ENCODE assay signal across 24 cellular contexts in the genomic region with DNA sequence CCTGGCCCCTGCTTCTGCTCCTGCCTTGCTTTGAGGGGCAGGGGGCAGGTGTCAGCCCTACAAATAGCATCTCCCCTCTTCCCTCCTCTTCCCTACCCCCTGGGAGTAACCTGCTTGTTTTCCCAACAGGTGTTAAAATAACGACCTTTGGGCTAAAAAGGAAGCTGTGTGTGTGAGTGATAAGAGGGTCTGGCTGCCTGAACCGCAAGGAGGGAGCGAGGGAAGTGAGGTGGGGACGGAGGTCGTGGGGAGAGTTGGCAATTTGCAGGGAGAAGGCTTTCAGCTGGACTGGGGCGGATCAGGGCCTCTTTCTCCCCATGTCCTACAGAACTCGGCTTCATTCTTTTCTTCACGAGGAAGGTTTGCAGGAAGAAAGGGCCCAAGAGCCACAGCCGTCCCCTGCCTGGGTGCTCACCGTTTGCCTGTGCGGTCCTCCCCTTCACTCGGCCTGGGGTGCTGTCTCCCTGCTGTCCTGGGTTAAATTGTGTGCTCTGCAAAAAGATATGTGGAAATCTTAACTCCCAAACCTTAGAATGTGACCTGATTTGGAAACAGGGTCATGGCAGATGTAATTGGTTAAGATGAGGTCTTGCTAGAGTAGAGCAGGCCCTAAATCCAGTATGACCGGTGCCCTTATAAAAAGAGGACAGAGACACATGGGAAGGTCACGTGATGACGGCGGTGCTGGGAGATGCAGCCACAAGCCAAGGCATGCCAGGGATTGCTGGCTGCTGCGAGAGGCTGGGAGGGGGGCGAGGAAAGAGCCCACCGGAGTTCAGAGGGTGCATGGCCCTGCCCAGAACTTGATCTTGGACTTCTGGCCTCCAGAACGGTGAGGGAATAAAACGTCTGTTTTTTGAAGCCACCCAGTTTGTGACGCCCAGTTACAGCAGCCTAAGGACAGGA. TPM values are rescaled to one million over a fixed set of nuclear protein-coding genes. Genes with fewer than 3 reads are reported as not detected.
DNase-seq lines count a peak whose midpoint lies in the region; ATAC-seq, FAIRE-seq and TF ChIP-seq lines count a peak whose summit lies in the region.
"Had no signal": no experiment of that assay in that cellular context is flagged by ENCODE, and none has a peak within 500 bp of the region (broad histone marks: within the 10 kb centered on the region; RNA-seq: fewer than 3 reads in every experiment).

No MANE protein-coding gene starts in this region.

- WGBS in A549 (ENCODE audit: missing lambda C conversion rate), result 87% methylated on average over 22 of the region's 22 CpGs
- WGBS in K562 (ENCODE audit: insufficient coverage, low coverage, missing lambda C conversion rate), result 42% methylated on average over 19 of the region's 22 CpGs
- no CpG with 5 or more reads among the region's 22 CpGs for WGBS in mesendoderm (ENCODE audit: extremely low coverage, insufficient coverage, low lambda C conversion rate)

- DNase-seq in A549 (ENCODE audit: low read depth in 1 of 2, low spot score in 1 of 2) (no peak), H7 (peak; percentile 54), K562 (ENCODE audit: extremely low read depth in 1 of 4, low spot score in 3 of 4) (peak; percentile 55 to 70 (median 66)), mesendoderm (peak; percentile 31), hippocampal formation (lab: John Stamatoyannopoulos, UW) (no peak), epidermal melanocyte (ENCODE audit: insufficient read length, low spot score) (no peak)
- DNase-seq: activated CD4-positive, alpha-beta T cell treated with anti-CD3 and anti-CD28 coated beads, Interleukin-2, amount 50 U/mL, for 48 hours; activated naive CD4-positive, alpha-beta T cell treated with anti-CD3 and anti-CD28 coated beads, Interleukin-2, amount 50 U/mL, for 16 hours; activated T-cell treated with anti-CD3 and anti-CD28 coated beads, Interleukin-2, amount 50 U/mL, for 4 hours; CD8-positive, alpha-beta memory T cell; DND-41; NCI-H1105; NK-92 treated with Interleukin-12 subunit alpha and Interleukin-12 subunit beta, amount 100 ng/mL, for 24 hours; stimulated activated CD4-positive, alpha-beta T cell treated with anti-CD3 and anti-CD28 coated beads, Interleukin-1b, Interleukin-23, amount 100 ng/mL, for 48 hours; SW 1271; uterus had no signal

- no peak overlapping the region for H3K4ac ChIP-seq in mesendoderm (ENCODE audit: low read depth, low read length)

- H3K4me1 ChIP-seq in A549 (peaks cover 54% of the 10 kb centered on the region), K562 (replicated peaks in 1 of 2; ENCODE audit: control insufficient read depth in 2 of 2, insufficient read depth in 2 of 2, low read length in 2 of 2) (peaks cover 37 to 54% of the 10 kb centered on the region in 2 experiments), mesendoderm (ENCODE audit: control insufficient read depth, low read depth, low read length) (no peaks in the 10 kb centered on the region)

- H3K79me1 ChIP-seq in mesendoderm (ENCODE audit: low read length), result no peaks in the 10 kb centered on the region

- CTCF ChIA-PET in A549 (lab: Yijun Ruan, JAX), result interaction anchor here (0.9 to 1.1 kb wide), 2 partner anchors 76 to 285 kb away, joined by 3 read pairs; no protein-coding TSS in a partner anchor
- CTCF ChIA-PET in K562 (lab: Yijun Ruan, JAX; ENCODE audit: low intra/inter-chr PET ratio), result no interaction called here

- H3K4me2 ChIP-seq in A549 (no peak overlapping the region), K562 (ENCODE audit: insufficient read depth, low read length) (peak overlapping the region; percentile 65), mesendoderm (ENCODE audit: low read length) (no peak overlapping the region)
- H3K4me2 ChIP-seq: KMS-11 had no signal

- TF ChIP-seq EP300 in A549 (IDR thresholded peaks at IDR 0.05) (no peak), K562 (IDR thresholded peaks at IDR 0.05; ENCODE audit: low read length) (peak; percentile 70)

- no peak overlapping the region for H4K8ac ChIP-seq in mesendoderm (ENCODE audit: low read depth, low read length)

- POLR2A ChIA-PET in A549 (lab: Yijun Ruan, JAX), result no interaction called here
- POLR2A ChIA-PET in K562 (lab: Yijun Ruan, JAX), result no interaction called here

- H3K9ac ChIP-seq in K562 (ENCODE audit: insufficient read depth in 1 of 2, low read depth in 2 of 2, low read length in 2 of 2), result peak overlapping the region; percentile 40 to 77; a peak in 3 of 4 replicates
- no peak overlapping the region for H3K9ac ChIP-seq in mesendoderm (ENCODE audit: low read length)
- H3K9ac ChIP-seq: KMS-11, parathyroid adenoma had no signal

- H3K27ac ChIP-seq in A549 (peak overlapping the region; percentile 65 to 78; a peak in 4 of 6 replicates), K562 (ENCODE audit: extremely low read depth, low read depth, low read length) (peak overlapping the region; percentile 58), mesendoderm (ENCODE audit: low read depth, low read length) (no peak overlapping the region)
- H3K27ac ChIP-seq: KMS-11, parathyroid adenoma, uterus, WERI-Rb-1 had no signal

- BruUV-seq in K562 (replicated peaks; lab: Mats Ljungman, UMichigan), result no TSS peak

- H4K20me1 ChIP-seq in K562 (replicated peaks; ENCODE audit: control insufficient read depth, insufficient read depth, low read length), result no peaks in the 10 kb centered on the region

- TF ChIP-seq CTCF in A549 (IDR thresholded peaks at IDR 0.05), result no peak
- TF ChIP-seq CTCF in K562 (IDR thresholded peaks at IDR 0.05 in 2 of 3, conservative IDR thresholded peaks at IDR 0.05 in 1 of 3; ENCODE audit: insufficient read depth in 2 of 3, low read depth in 1 of 3, low read length in 3 of 3), result no peak

- TF ChIP-seq RAD21 in A549 (conservative IDR thresholded peaks at IDR 0.05 in 1 of 2, IDR thresholded peaks at IDR 0.05 in 1 of 2), result no peak
- no peak for TF ChIP-seq RAD21 in K562 (CRISPR knock-in tag; conservative IDR thresholded peaks at IDR 0.05 in 1 of 2, IDR thresholded peaks at IDR 0.05 in 1 of 2)

- ATAC-seq in A549 (no peak), K562 (peak; percentile 55), GM19452 (IDR thresholded peaks at IDR 0.05; ENCODE audit: unreplicated experiment) (no peak), HG03139 (IDR thresholded peaks at IDR 0.05; ENCODE audit: unreplicated experiment) (no peak)
- ATAC-seq: activated T-cell treated with anti-CD3 and anti-CD28 coated beads, Interleukin-2, amount 50 U/mL, for 4 hours had no signal

- H3K9me3 ChIP-seq in A549, result no peaks in the 10 kb centered on the region
- 0 out of 2 replicates have a peak, but pooled peaks cover 3% of the 10 kb centered on the region for H3K9me3 ChIP-seq in K562 (replicated peaks; ENCODE audit: control insufficient read depth, insufficient read depth, low read depth, low read length)
- H3K9me3 ChIP-seq: uterus had no signal

- H3K36me3 ChIP-seq in H7 (replicated peaks; ENCODE audit: control insufficient read depth, insufficient read depth, low read length) (no peaks in the 10 kb centered on the region), K562 (ENCODE audit: control insufficient read depth, insufficient read depth, low read length) (no peaks in the 10 kb centered on the region), mesendoderm (ENCODE audit: control insufficient read depth, insufficient read depth, low read length) (no peaks in the 10 kb centered on the region)
- H3K36me3 ChIP-seq: uterus, WERI-Rb-1 had no signal

- no peak overlapping the region for H3K23ac ChIP-seq in mesendoderm (ENCODE audit: low read length)

- H4K5ac ChIP-seq in mesendoderm (ENCODE audit: low read length), result no peak overlapping the region

- H2AK5ac ChIP-seq in mesendoderm (ENCODE audit: low read length), result no peak overlapping the region

- in situ Hi-C loops in K562 (cut with MboI), result no loop called here

- TF ChIP-seq POLR2A in A549 (IDR thresholded peaks at IDR 0.05; ENCODE audit: low read length) (no peak), K562 (conservative IDR thresholded peaks at IDR 0.05) (no peak)

- no peak overlapping the region for H2BK120ac ChIP-seq in mesendoderm (ENCODE audit: low read depth, low read length)

- intact Hi-C loops in K562 (cut with micrococcal nuclease), result no loop called here

- no peaks in the 10 kb centered on the region for H3K9me1 ChIP-seq in K562 (ENCODE audit: control insufficient read depth, insufficient read depth, low read length)

- H3K79me2 ChIP-seq in K562 (ENCODE audit: control insufficient read depth, insufficient read depth, low read length) (no peaks in the 10 kb centered on the region), mesendoderm (ENCODE audit: control insufficient read depth, insufficient read depth, low read length) (no peaks in the 10 kb centered on the region)
- H3K79me2 ChIP-seq: parathyroid adenoma had no signal

- no peak overlapping the region for H3K4me3 ChIP-seq in A549
- no peak overlapping the region for H3K4me3 ChIP-seq in H7 (ENCODE audit: insufficient read depth, low read depth, low read length)
- H3K4me3 ChIP-seq in K562, result 0 out of 2 replicates have a peak overlapping the region, but pooled peaks have one; percentile 1
- H3K4me3 ChIP-seq in mesendoderm (ENCODE audit: low read length), result no peak overlapping the region
- H3K4me3 ChIP-seq: uterus had no signal

- FAIRE-seq in A549 (lab: Jason Lieb, UNC) (no peak), K562 (lab: Jason Lieb, UNC) (no peak)
- FAIRE-seq: colon, frontal cortex, H54 had no signal

- H3K27me3 ChIP-seq in H7 (ENCODE audit: control insufficient read depth, insufficient read depth, low read length) (no peaks in the 10 kb centered on the region), K562 (ENCODE audit: control insufficient read depth in 2 of 2, insufficient read depth in 2 of 2, low read length in 2 of 2) (no peaks in the 10 kb centered on the region), mesendoderm (ENCODE audit: insufficient read depth, low read length, poor library complexity) (no peaks in the 10 kb centered on the region)
- H3K27me3 ChIP-seq: uterus had no signal

- H3K18ac ChIP-seq in mesendoderm (ENCODE audit: low read length), result no peak overlapping the region

- no peak overlapping the region for H2BK15ac ChIP-seq in mesendoderm (replicated peaks; ENCODE audit: low read depth)

- no peak overlapping the region for H2BK5ac ChIP-seq in mesendoderm (ENCODE audit: low read length)

- peak overlapping the region; percentile 85 for H2AFZ ChIP-seq in K562 (ENCODE audit: low read depth, low read length)
- H2AFZ ChIP-seq: parathyroid adenoma had no signal

- no peak overlapping the region for H3K56ac ChIP-seq in mesendoderm (ENCODE audit: low read length)

RNA-seq across cellular contexts. Expression of a gene that starts 38.7 kb away (rescaled TPM):
- polyA plus RNA-seq in A549 (2011; rRNA removed), result 14.1 and 19.3 TPM in 2 replicates
- 40.4 and 55.7 TPM in 2 replicates for polyA plus RNA-seq in A549 (2012; cell fraction: cytosol; rRNA removed)
- polyA plus RNA-seq in A549 (2012; cell fraction: nucleus; rRNA removed), result 206 and 232 TPM in 2 replicates
- 151 to 170 TPM (median 160 TPM) in 3 replicates for polyA plus RNA-seq in A549 (2017; fragmentation: RNase III; extraction: RNeasy Plus Mini Kit Qiagen cat#74134 plus additional on column Dnase treatment)
- 39.9 and 51.1 TPM in 2 replicates for polyA minus RNA-seq in A549 (2011; rRNA and poly(A)+ RNA removed)
- total RNA-seq in H7 (2014; rRNA removed; shearing (Covaris generic)), result 25.1 and 27.2 TPM in 2 replicates
- 66.7 and 165 TPM in 2 replicates for total RNA-seq in K562 (2011; cell fraction: chromatin; rRNA removed; ENCODE audit: low replicate concordance)
- 51.9 and 54.2 TPM in 2 replicates for total RNA-seq in K562 (2011; cell fraction: nucleolus; rRNA removed)
- 57.6 and 83.1 TPM in 2 replicates for total RNA-seq in K562 (2011; cell fraction: nucleoplasm; rRNA removed)
- 18.2 and 22.3 TPM in 2 replicates for total RNA-seq in K562 (2014; rRNA removed)
- total RNA-seq in K562 (2014; rRNA removed; fragmentation: Illumina TruSeq; extraction: Trizol), result 2.8 and 4.1 TPM in 2 replicates
- total RNA-seq in K562 (2015; rRNA removed; fragmentation: Illumina TruSeq; extraction: Trizol), result 8.1 and 8.4 TPM in 2 replicates
- 124 and 126 TPM in 2 replicates for total RNA-seq in K562 (2021)
- polyA plus RNA-seq in K562 (2011; rRNA removed), result 3.1 and 4.2 TPM in 2 replicates
- polyA plus RNA-seq in K562 (2011; cell fraction: cytosol; rRNA removed), result 4.1 and 9.7 TPM in 2 replicates
- polyA plus RNA-seq in K562 (2011; cell fraction: nucleus; rRNA removed), result 20.4 and 29.6 TPM in 2 replicates
- polyA plus RNA-seq in K562 (2012), result 56.5 and 65.0 TPM in 2 replicates
- polyA plus RNA-seq in K562 (2014; fragmentation: Illumina TruSeq; extraction: Trizol), result 22.6 and 36.3 TPM in 2 replicates
- under 1 TPM; 0.18 to 0.20 TPM for polyA plus RNA-seq in K562 (2014; fragmentation: Nextera tagmentation; extraction: Ambion mirVana)
- polyA plus RNA-seq in K562 (2014; rRNA removed), result 24.9 and 29.2 TPM in 2 replicates
- 7.3 and 9.9 TPM in 2 replicates for polyA minus RNA-seq in K562 (2011; rRNA and poly(A)+ RNA removed)
- polyA minus RNA-seq in K562 (2011; cell fraction: cytosol; rRNA and poly(A)+ RNA removed), result 27.1 and 60.8 TPM in 2 replicates
- 18.8 and 19.2 TPM in 2 replicates for polyA minus RNA-seq in K562 (2011; cell fraction: nucleus; rRNA and poly(A)+ RNA removed)
- polyA plus RNA-seq in mesendoderm (2013, experiment 1 of 2), result 129 TPM
- 129 TPM for polyA plus RNA-seq in mesendoderm (2013, experiment 2 of 2)

Comparison
In these comparisons a context has a peak if more than half of its experiments do, and no peak if none do; other contexts are left out.
1. DNase-seq: peak in H7 (single experiment), K562 (4 of 4) and mesendoderm (single experiment); none in A549 (0 of 2), hippocampal formation (0 of 2) and epidermal melanocyte (single experiment).